In the genomic region with DNA sequence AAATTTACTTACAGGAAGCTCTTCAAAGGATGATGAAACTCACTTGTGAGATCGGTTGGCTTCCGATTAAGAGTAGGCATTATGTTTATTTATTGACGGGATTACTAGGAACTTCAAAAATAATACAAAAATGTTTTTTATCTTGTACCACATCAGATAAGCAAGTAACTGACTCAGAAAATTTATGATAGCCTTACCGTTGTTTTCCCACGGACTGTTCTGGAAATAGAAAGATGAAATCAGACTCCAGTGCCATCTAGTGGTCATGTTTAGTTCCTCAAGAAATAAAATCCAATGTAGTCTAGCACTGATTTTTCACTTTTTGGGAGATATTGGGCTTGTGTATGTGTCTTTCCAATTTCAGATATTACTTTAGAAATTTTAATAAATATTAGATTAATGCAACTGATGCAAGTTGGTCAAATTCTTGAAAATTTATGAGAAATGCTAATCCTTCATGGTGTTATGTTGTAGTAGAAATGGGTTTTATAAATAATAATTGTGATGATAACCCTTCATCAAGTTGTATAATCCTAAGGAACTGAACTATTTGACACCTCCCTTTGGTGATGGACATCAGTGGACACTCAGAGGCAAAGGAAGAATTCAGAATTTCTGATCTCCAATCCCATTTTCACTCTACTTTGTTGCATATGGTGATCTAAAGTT, we compare ENCODE assay signal across 8 cellular contexts.
DNase-seq lines count a peak whose midpoint lies in the region; ATAC-seq, FAIRE-seq and TF ChIP-seq lines count a peak whose summit lies in the region.

No MANE protein-coding gene starts in this region.

- intact Hi-C loops in K562 (cut with micrococcal nuclease), result loop anchor here (1.0 to 10.0 kb wide), 4 partner anchors 144 to 840 kb away; no protein-coding TSS in a partner anchor

- H2AFZ ChIP-seq in K562 (ENCODE audit: low read depth, low read length), result no peak overlapping the region

- BruUV-seq in K562 (replicated peaks; lab: Mats Ljungman, UMichigan), result no TSS peak

- CTCF ChIA-PET in K562 (lab: Yijun Ruan, JAX; ENCODE audit: low intra/inter-chr PET ratio), result interaction anchor here (0.6 to 2.6 kb wide), 5 partner anchors 143 to 840 kb away, joined by 3 to 16 read pairs (median 3); no protein-coding TSS in a partner anchor

- no peak overlapping the region for H3K4me3 ChIP-seq in GM12875 (ENCODE audit: low read depth, low read length)
- H3K4me3 ChIP-seq in K562, result no peak overlapping the region
- no peak overlapping the region for H3K4me3 ChIP-seq in suprapubic skin

- TF ChIP-seq EP300 in K562 (IDR thresholded peaks at IDR 0.05; ENCODE audit: low read length) (no peak), suprapubic skin (IDR thresholded peaks at IDR 0.05) (no peak)

- no peak overlapping the region for H3K9ac ChIP-seq in K562 (ENCODE audit: insufficient read depth in 1 of 2, low read depth in 2 of 2, low read length in 2 of 2)

- no peaks in the 10 kb centered on the region for H3K27me3 ChIP-seq in K562 (ENCODE audit: control insufficient read depth in 2 of 2, insufficient read depth in 2 of 2, low read length in 2 of 2)
- H3K27me3 ChIP-seq in suprapubic skin, result no peaks in the 10 kb centered on the region

- H3K36me3 ChIP-seq in K562 (ENCODE audit: control insufficient read depth, insufficient read depth, low read length) (no peaks in the 10 kb centered on the region), suprapubic skin (no peaks in the 10 kb centered on the region)

- WGBS in K562 (ENCODE audit: insufficient coverage, low coverage, missing lambda C conversion rate), result 14% methylated on average over 5 of the region's 5 CpGs
- WGBS in suprapubic skin, result 3% methylated on average over 5 of the region's 5 CpGs

- TF ChIP-seq RAD21 in K562 (CRISPR knock-in tag; conservative IDR thresholded peaks at IDR 0.05 in 1 of 2, IDR thresholded peaks at IDR 0.05 in 1 of 2), result peak; percentile 85 to 88

- no peaks in the 10 kb centered on the region for H3K79me2 ChIP-seq in K562 (ENCODE audit: control insufficient read depth, insufficient read depth, low read length)

- FAIRE-seq in K562 (lab: Jason Lieb, UNC), result peak; percentile 75

- no peaks in the 10 kb centered on the region for H3K9me1 ChIP-seq in K562 (ENCODE audit: control insufficient read depth, insufficient read depth, low read length)

- no peak for TF ChIP-seq POLR2A in K562 (conservative IDR thresholded peaks at IDR 0.05)
- no peak for TF ChIP-seq POLR2A in suprapubic skin (IDR thresholded peaks at IDR 0.05)

- in situ Hi-C loops in K562 (cut with MboI), result no loop called here

- peak; percentile 50; the same call in 1 of the 2 replicates for TF ChIP-seq CTCF in GM12875 (IDR thresholded peaks at IDR 0.05; ENCODE audit: borderline replicate concordance, insufficient read depth, low read depth, low read length)
- TF ChIP-seq CTCF in K562 (IDR thresholded peaks at IDR 0.05 in 2 of 3, conservative IDR thresholded peaks at IDR 0.05 in 1 of 3; ENCODE audit: insufficient read depth in 2 of 3, low read depth in 1 of 3, low read length in 3 of 3), result peak; percentile 54 to 85 (median 57); a peak in 5 of 6 replicates
- TF ChIP-seq CTCF in suprapubic skin (IDR thresholded peaks at IDR 0.05), result peak; percentile 56 to 59

- H3K27ac ChIP-seq in K562 (ENCODE audit: extremely low read depth, low read depth, low read length) (no peak overlapping the region), suprapubic skin (no peak overlapping the region)

- no peaks in the 10 kb centered on the region for H3K9me3 ChIP-seq in K562 (replicated peaks; ENCODE audit: control insufficient read depth, insufficient read depth, low read depth, low read length)
- H3K9me3 ChIP-seq in suprapubic skin, result no peaks in the 10 kb centered on the region

- peak; percentile 75 for ATAC-seq in K562
- no peak for ATAC-seq in HG02588 (IDR thresholded peaks at IDR 0.05; ENCODE audit: unreplicated experiment)

- POLR2A ChIA-PET in K562 (lab: Yijun Ruan, JAX), result no interaction called here

- no peak overlapping the region for H3K4me2 ChIP-seq in K562 (ENCODE audit: insufficient read depth, low read length)

- DNase-seq in AML-193 (lab: John Stamatoyannopoulos, UW) (peak; percentile 24 to 43), NCI-H526 treated with DMSO at 0.1 percent for 48 hours (lab: John Stamatoyannopoulos, UW) (peak; percentile 3), K562 (ENCODE audit: extremely low read depth in 1 of 4, low spot score in 3 of 4) (peak; percentile 28 to 69 (median 48)), iris pigment epithelial cell (ENCODE audit: low read depth) (peak; percentile 65), suprapubic skin (ENCODE audit: low spot score in 2 of 2) (no peak)
- no peak for DNase-seq in stimulated activated CD4-positive, alpha-beta T cell treated with anti-CD3 and anti-CD28 coated beads, Interleukin-4, amount 100 ng/mL, for 1 hour

- H3K4me1 ChIP-seq in K562 (replicated peaks in 1 of 2; ENCODE audit: control insufficient read depth in 2 of 2, insufficient read depth in 2 of 2, low read length in 2 of 2) (no peaks in the 10 kb centered on the region), suprapubic skin (peaks cover 4% of the 10 kb centered on the region)

- no peaks in the 10 kb centered on the region for H4K20me1 ChIP-seq in K562 (replicated peaks; ENCODE audit: control insufficient read depth, insufficient read depth, low read length)

TF ChIP-seq in K562, 482 proteins besides CTCF, POLR2A, EP300 and RAD21 (continues in another document):
- TF ChIP-seq ZNF445 (CRISPR knock-in tag; IDR thresholded peaks at IDR 0.05; ENCODE audit: low read depth) (no peak), CSDE1 (IDR thresholded peaks at IDR 0.05) (no peak), TSC22D4 (tag; IDR thresholded peaks at IDR 0.05) (no peak), HNRNPL (IDR thresholded peaks at IDR 0.05; ENCODE audit: low read depth, low read length) (no peak), RCOR1 (IDR thresholded peaks at IDR 0.05; ENCODE audit: borderline replicate concordance in 1 of 2, low read depth in 2 of 2, low read length in 2 of 2) (peak in 1 of 2 experiments; percentile 51; a peak in 1 of 4 replicates), KLF16 (IDR thresholded peaks at IDR 0.05) (no peak), NCOA4 (IDR thresholded peaks at IDR 0.05; ENCODE audit: partially characterized antibody) (no peak), HMG20B (CRISPR knock-in tag; IDR thresholded peaks at IDR 0.05) (no peak), FOSL1 (tag; conservative IDR thresholded peaks at IDR 0.05) (peak; percentile 85), ZNF551 (CRISPR knock-in tag; IDR thresholded peaks at IDR 0.05) (no peak), ZBTB7A (IDR thresholded peaks at IDR 0.05; ENCODE audit: borderline replicate concordance, control insufficient read depth, low read depth, low read length) (no peak), ZNF76 (CRISPR knock-in tag; IDR thresholded peaks at IDR 0.05; ENCODE audit: borderline replicate concordance) (no peak), HDAC8 (tag; IDR thresholded peaks at IDR 0.05) (no peak), MTA3 (IDR thresholded peaks at IDR 0.05; ENCODE audit: borderline replicate concordance) (no peak), NR3C1 (CRISPR knock-in tag; IDR thresholded peaks at IDR 0.05) (no peak), GABPB2 (CRISPR knock-in tag; conservative IDR thresholded peaks at IDR 0.05) (no peak)
- TF ChIP-seq, protein P1, sequence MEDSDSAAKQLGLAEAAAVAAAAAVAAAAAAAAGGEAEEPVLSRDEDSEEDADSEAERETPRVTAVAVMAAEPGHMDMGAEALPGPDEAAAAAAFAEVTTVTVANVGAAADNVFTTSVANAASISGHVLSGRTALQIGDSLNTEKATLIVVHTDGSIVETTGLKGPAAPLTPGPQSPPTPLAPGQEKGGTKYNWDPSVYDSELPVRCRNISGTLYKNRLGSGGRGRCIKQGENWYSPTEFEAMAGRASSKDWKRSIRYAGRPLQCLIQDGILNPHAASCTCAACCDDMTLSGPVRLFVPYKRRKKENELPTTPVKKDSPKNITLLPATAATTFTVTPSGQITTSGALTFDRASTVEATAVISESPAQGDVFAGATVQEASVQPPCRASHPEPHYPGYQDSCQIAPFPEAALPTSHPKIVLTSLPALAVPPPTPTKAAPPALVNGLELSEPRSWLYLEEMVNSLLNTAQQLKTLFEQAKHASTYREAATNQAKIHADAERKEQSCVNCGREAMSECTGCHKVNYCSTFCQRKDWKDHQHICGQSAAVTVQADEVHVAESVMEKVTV (CRISPR knock-in tag; IDR thresholded peaks at IDR 0.05), result peak; percentile 51; the same call in 1 of the 2 replicates
- TF ChIP-seq, protein P2, sequence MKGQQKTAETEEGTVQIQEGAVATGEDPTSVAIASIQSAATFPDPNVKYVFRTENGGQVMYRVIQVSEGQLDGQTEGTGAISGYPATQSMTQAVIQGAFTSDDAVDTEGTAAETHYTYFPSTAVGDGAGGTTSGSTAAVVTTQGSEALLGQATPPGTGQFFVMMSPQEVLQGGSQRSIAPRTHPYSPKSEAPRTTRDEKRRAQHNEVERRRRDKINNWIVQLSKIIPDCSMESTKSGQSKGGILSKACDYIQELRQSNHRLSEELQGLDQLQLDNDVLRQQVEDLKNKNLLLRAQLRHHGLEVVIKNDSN (CRISPR knock-in tag; IDR thresholded peaks at IDR 0.05), result no peak
- TF ChIP-seq, protein P3, sequence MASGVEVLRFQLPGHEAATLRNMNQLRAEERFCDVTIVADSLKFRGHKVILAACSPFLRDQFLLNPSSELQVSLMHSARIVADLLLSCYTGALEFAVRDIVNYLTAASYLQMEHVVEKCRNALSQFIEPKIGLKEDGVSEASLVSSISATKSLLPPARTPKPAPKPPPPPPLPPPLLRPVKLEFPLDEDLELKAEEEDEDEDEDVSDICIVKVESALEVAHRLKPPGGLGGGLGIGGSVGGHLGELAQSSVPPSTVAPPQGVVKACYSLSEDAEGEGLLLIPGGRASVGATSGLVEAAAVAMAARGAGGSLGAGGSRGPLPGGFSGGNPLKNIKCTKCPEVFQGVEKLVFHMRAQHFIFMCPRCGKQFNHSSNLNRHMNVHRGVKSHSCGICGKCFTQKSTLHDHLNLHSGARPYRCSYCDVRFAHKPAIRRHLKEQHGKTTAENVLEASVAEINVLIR (CRISPR knock-in tag; IDR thresholded peaks at IDR 0.05), result no peak
- TF ChIP-seq, protein P4, sequence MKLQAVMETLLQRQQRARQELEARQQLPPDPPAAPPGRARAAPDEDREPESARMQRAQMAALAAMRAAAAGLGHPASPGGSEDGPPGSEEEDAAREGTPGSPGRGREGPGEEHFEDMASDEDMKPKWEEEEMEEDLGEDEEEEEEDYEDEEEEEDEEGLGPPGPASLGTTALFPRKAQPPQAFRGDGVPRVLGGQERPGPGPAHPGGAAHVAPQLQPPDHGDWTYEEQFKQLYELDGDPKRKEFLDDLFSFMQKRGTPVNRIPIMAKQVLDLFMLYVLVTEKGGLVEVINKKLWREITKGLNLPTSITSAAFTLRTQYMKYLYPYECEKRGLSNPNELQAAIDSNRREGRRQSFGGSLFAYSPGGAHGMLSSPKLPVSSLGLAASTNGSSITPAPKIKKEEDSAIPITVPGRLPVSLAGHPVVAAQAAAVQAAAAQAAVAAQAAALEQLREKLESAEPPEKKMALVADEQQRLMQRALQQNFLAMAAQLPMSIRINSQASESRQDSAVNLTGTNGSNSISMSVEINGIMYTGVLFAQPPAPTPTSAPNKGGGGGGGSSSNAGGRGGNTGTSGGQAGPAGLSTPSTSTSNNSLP (IDR thresholded peaks at IDR 0.05; ENCODE audit: borderline replicate concordance, low read depth, low read length), result peak; percentile 62; the same call in 1 of the 2 replicates

Comparison
In these comparisons a context has a peak if more than half of its experiments do, and no peak if none do; other contexts are left out.
1. DNase-seq: peak in AML-193 (2 of 2), NCI-H526 treated with DMSO at 0.1 percent for 48 hours (single experiment), K562 (4 of 4) and iris pigment epithelial cell (single experiment); none in suprapubic skin (0 of 2) and stimulated activated CD4-positive, alpha-beta T cell treated with anti-CD3 and anti-CD28 coated beads, Interleukin-4, amount 100 ng/mL, for 1 hour (single experiment).
2. Peak in every context shown above with its lines, with median percentiles within 50 percentile points of each other: CTCF ChIP-seq.